ENCODE assay signal across 1 cellular context in the genomic region with DNA sequence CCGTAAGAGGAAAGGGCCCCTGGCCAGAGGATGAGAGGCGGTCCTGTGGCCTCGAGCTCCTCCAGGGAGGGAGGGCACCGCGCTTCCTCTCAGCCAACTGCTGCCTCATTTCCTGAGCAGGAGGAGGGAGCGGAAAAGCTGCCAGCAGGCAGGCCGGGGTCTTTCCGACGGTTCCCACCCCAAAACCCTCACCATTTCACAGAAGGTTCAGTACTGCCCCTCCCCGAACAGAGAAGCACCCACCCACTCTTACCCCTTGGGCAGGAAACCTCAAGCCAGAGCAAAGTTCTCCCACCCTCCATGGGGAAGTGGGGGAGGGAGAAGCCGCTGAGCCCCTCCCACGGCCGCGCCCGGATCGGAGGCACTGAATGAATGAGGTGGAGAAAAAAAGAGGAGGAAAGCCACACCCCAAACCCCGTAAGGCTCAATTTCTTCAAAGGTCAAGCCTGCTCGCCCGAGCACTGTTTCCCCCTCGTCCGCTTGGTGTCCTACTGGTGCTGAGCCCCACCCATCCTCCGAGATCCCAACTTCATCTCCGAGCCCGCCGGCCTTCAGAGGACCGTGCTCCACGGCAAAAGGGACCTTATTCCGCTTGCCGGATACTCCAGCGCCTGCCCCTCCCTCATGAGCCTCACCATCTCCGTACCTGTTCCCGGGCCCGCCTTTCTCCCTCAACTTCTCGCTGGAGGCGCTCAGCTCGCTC.
TF ChIP-seq lines count a peak whose summit lies in the region.

No MANE protein-coding gene starts in this region.

TF ChIP-seq in K562, 482 proteins besides CTCF, POLR2A, EP300 and RAD21 (continued from another document):
- TF ChIP-seq, protein P1, sequence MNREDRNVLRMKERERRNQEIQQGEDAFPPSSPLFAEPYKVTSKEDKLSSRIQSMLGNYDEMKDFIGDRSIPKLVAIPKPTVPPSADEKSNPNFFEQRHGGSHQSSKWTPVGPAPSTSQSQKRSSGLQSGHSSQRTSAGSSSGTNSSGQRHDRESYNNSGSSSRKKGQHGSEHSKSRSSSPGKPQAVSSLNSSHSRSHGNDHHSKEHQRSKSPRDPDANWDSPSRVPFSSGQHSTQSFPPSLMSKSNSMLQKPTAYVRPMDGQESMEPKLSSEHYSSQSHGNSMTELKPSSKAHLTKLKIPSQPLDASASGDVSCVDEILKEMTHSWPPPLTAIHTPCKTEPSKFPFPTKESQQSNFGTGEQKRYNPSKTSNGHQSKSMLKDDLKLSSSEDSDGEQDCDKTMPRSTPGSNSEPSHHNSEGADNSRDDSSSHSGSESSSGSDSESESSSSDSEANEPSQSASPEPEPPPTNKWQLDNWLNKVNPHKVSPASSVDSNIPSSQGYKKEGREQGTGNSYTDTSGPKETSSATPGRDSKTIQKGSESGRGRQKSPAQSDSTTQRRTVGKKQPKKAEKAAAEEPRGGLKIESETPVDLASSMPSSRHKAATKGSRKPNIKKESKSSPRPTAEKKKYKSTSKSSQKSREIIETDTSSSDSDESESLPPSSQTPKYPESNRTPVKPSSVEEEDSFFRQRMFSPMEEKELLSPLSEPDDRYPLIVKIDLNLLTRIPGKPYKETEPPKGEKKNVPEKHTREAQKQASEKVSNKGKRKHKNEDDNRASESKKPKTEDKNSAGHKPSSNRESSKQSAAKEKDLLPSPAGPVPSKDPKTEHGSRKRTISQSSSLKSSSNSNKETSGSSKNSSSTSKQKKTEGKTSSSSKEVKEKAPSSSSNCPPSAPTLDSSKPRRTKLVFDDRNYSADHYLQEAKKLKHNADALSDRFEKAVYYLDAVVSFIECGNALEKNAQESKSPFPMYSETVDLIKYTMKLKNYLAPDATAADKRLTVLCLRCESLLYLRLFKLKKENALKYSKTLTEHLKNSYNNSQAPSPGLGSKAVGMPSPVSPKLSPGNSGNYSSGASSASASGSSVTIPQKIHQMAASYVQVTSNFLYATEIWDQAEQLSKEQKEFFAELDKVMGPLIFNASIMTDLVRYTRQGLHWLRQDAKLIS (CRISPR knock-in tag; IDR thresholded peaks at IDR 0.05), result 0 out of 2 replicates have a peak, but pooled peaks have one; percentile 43
- TF ChIP-seq BHLHE40 (IDR thresholded peaks at IDR 0.05; ENCODE audit: low read length), result no peak
- no peak for TF ChIP-seq SMARCC2 (IDR thresholded peaks at IDR 0.05; ENCODE audit: low read depth)
- no peak; the same call in 1 of the 2 replicates for TF ChIP-seq GATAD2A (IDR thresholded peaks at IDR 0.05)
- 0 out of 2 replicates have a peak, but pooled peaks have one; percentile 74 for TF ChIP-seq ERF (CRISPR knock-in tag; IDR thresholded peaks at IDR 0.05)
- TF ChIP-seq JUN (IDR thresholded peaks at IDR 0.05; ENCODE audit: borderline replicate concordance, low read depth, low read length), result no peak
- TF ChIP-seq JUN (CRISPR knock-in tag; IDR thresholded peaks at IDR 0.05; ENCODE audit: borderline replicate concordance), result no peak
- TF ChIP-seq, protein P2, sequence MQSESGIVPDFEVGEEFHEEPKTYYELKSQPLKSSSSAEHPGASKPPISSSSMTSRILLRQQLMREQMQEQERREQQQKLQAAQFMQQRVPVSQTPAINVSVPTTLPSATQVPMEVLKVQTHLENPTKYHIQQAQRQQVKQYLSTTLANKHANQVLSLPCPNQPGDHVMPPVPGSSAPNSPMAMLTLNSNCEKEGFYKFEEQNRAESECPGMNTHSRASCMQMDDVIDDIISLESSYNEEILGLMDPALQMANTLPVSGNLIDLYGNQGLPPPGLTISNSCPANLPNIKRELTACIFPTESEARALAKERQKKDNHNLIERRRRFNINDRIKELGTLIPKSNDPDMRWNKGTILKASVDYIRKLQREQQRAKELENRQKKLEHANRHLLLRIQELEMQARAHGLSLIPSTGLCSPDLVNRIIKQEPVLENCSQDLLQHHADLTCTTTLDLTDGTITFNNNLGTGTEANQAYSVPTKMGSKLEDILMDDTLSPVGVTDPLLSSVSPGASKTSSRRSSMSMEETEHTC (IDR thresholded peaks at IDR 0.05), result no peak
- TF ChIP-seq, protein P3, sequence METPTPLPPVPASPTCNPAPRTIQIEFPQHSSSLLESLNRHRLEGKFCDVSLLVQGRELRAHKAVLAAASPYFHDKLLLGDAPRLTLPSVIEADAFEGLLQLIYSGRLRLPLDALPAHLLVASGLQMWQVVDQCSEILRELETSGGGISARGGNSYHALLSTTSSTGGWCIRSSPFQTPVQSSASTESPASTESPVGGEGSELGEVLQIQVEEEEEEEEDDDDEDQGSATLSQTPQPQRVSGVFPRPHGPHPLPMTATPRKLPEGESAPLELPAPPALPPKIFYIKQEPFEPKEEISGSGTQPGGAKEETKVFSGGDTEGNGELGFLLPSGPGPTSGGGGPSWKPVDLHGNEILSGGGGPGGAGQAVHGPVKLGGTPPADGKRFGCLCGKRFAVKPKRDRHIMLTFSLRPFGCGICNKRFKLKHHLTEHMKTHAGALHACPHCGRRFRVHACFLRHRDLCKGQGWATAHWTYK (CRISPR knock-in tag; IDR thresholded peaks at IDR 0.05), result peak; percentile 50; the same call in 1 of the 2 replicates
- TF ChIP-seq, protein P4, sequence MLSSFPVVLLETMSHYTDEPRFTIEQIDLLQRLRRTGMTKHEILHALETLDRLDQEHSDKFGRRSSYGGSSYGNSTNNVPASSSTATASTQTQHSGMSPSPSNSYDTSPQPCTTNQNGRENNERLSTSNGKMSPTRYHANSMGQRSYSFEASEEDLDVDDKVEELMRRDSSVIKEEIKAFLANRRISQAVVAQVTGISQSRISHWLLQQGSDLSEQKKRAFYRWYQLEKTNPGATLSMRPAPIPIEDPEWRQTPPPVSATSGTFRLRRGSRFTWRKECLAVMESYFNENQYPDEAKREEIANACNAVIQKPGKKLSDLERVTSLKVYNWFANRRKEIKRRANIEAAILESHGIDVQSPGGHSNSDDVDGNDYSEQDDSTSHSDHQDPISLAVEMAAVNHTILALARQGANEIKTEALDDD (IDR thresholded peaks at IDR 0.05), result 0 out of 2 replicates have a peak, but pooled peaks have one; percentile 11
- TF ChIP-seq LCOR (CRISPR knock-in tag; IDR thresholded peaks at IDR 0.05), result 0 out of 2 replicates have a peak, but pooled peaks have one; percentile 52
- no peak for TF ChIP-seq ZNF408 (CRISPR knock-in tag; IDR thresholded peaks at IDR 0.05; ENCODE audit: low read depth)
- peak; percentile 72 for TF ChIP-seq SPI1 (IDR thresholded peaks at IDR 0.05; ENCODE audit: borderline replicate concordance, low read depth, low read length)
- TF ChIP-seq ZNF444 (CRISPR knock-in tag; IDR thresholded peaks at IDR 0.05), result 0 out of 2 replicates have a peak, but pooled peaks have one; percentile 18
- TF ChIP-seq RUNX1 (IDR thresholded peaks at IDR 0.05; ENCODE audit: low read depth), result 0 out of 2 replicates have a peak, but pooled peaks have one; percentile 32
- no peak for TF ChIP-seq RBM22 (IDR thresholded peaks at IDR 0.05; ENCODE audit: low read depth, low read length, poor library complexity, severe bottlenecking)
- no peak for TF ChIP-seq SNIP1 (IDR thresholded peaks at IDR 0.05; ENCODE audit: low read depth)
- no peak for TF ChIP-seq ZFX (CRISPR knock-in tag; IDR thresholded peaks at IDR 0.05)
- no peak for TF ChIP-seq EZH2 (IDR thresholded peaks at IDR 0.05; ENCODE audit: borderline replicate concordance, low read depth, low read length)
- no peak for TF ChIP-seq ZNF561 (CRISPR knock-in tag; conservative IDR thresholded peaks at IDR 0.05)
- 0 out of 2 replicates have a peak, but pooled peaks have one; percentile 64 for TF ChIP-seq ZNF445 (CRISPR knock-in tag; IDR thresholded peaks at IDR 0.05; ENCODE audit: low read depth)
- TF ChIP-seq BRD9 (IDR thresholded peaks at IDR 0.05; ENCODE audit: low read depth, partially characterized antibody), result peak; percentile 45
- TF ChIP-seq YY1 (IDR thresholded peaks at IDR 0.05; ENCODE audit: borderline replicate concordance in 1 of 3, control insufficient read depth in 1 of 3, extremely low read depth in 1 of 3, insufficient read depth in 3 of 3, insufficient read length in 1 of 3, insufficient replicate concordance in 2 of 3, low read depth in 1 of 3, low read length in 2 of 3), result peak in 1 of 3 experiments; percentile 11
- 0 out of 2 replicates have a peak, but pooled peaks have one; percentile 25 for TF ChIP-seq L3MBTL2 (IDR thresholded peaks at IDR 0.05)
- no peak for TF ChIP-seq TCF7 (IDR thresholded peaks at IDR 0.05; ENCODE audit: borderline replicate concordance)
- TF ChIP-seq HNRNPLL (IDR thresholded peaks at IDR 0.05; ENCODE audit: low read depth, low read length, poor library complexity, severe bottlenecking), result peak; percentile 13
- TF ChIP-seq, protein P5, sequence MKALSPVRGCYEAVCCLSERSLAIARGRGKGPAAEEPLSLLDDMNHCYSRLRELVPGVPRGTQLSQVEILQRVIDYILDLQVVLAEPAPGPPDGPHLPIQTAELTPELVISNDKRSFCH (CRISPR knock-in tag; IDR thresholded peaks at IDR 0.05), result no peak
- TF ChIP-seq, protein P5 (tag; IDR thresholded peaks at IDR 0.05), result peak; percentile 96
